Comparison of ENCODE assay signal across 8 cellular contexts in the genomic region with DNA sequence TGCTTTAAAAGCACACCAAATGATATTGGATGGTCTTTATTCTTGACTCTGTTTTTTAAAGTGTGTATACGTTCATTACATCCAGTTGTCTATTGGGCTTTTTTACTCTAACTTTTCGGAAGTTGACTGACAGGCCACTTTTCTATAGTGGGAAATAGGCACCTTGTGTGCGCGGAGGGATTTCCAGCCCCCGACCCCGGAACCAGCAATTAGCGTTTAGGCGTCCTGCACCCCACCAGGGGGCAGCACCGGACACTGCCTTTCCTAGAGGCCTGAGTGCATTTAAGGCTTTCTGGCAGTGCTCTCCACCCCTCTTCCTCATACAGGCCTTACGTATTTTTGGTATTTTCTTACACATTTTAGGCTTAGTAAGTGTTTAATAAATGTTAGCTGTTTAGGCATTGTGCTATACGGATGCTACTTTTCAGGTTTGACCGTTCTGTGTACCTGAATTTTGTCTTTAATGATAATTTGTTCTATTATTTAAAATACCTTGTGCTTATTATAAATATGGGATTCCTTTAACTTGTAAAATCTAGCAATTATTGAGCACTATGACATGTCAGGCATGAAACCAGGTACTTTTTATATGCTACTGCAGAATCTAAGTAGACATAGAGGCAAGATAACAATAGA.
A peak's percentile ranks its signal among the peaks of the same experiment; 100 is the strongest.
DNase-seq lines count a peak whose midpoint lies in the region; ATAC-seq and TF ChIP-seq lines count a peak whose summit lies in the region.

No MANE protein-coding gene starts in this region.

- H4K20me1 ChIP-seq in osteoblast (ENCODE audit: insufficient read depth, low read length): no peaks in the 10 kb centered on the region

- no peaks in the 10 kb centered on the region for H3K79me2 ChIP-seq in osteoblast (ENCODE audit: insufficient read depth, low read length)

- H3K27ac ChIP-seq in esophagus squamous epithelium: no peak overlapping the region
- no peak overlapping the region for H3K27ac ChIP-seq in osteoblast (ENCODE audit: low read depth, low read length)
- no peak overlapping the region for H3K27ac ChIP-seq in tibial artery

- DNase-seq in NCI-H2081 (lab: John Stamatoyannopoulos, UW): peak; percentile 3 to 11
- no peak for DNase-seq in NCI-H2081 treated with DMSO at 0.1 percent for 48 hours (lab: John Stamatoyannopoulos, UW)
- DNase-seq in NCI-H460 (ENCODE audit: extremely low read depth, low read depth): peak; percentile 60
- DNase-seq in activated CD8-positive, alpha-beta memory T cell treated with anti-CD3 and anti-CD28 coated beads for 4 hours (ENCODE audit: low read depth in 2 of 2): peak; percentile 23 to 33
- DNase-seq in esophagus squamous epithelium (lab: John Stamatoyannopoulos, UW): no peak
- DNase-seq in osteoblast (ENCODE audit: insufficient read length, low spot score, missing footprints): no peak
- DNase-seq in tibial artery: no peak

- H3K27me3 ChIP-seq in esophagus squamous epithelium (no peaks in the 10 kb centered on the region), osteoblast (ENCODE audit: insufficient read depth, low read length) (no peaks in the 10 kb centered on the region), tibial artery (no peaks in the 10 kb centered on the region)

- intact Hi-C loops in esophagus squamous epithelium (cut with DNase I) (no loop called here), tibial artery (cut with DNase I; ENCODE audit: low total_unique reads) (no loop called here)

- H3K9me3 ChIP-seq in esophagus squamous epithelium: no peaks in the 10 kb centered on the region
- no peaks in the 10 kb centered on the region for H3K9me3 ChIP-seq in osteoblast (ENCODE audit: low read depth, low read length)
- no peaks in the 10 kb centered on the region for H3K9me3 ChIP-seq in tibial artery

- no peak overlapping the region for H3K4me2 ChIP-seq in osteoblast (ENCODE audit: insufficient read depth, low read length)

- no peaks in the 10 kb centered on the region for H3K36me3 ChIP-seq in esophagus squamous epithelium
- H3K36me3 ChIP-seq in osteoblast (ENCODE audit: insufficient read depth, low read length): no peaks in the 10 kb centered on the region
- H3K36me3 ChIP-seq in tibial artery: no peaks in the 10 kb centered on the region

- ATAC-seq in HG02798 (IDR thresholded peaks at IDR 0.05; ENCODE audit: poor library complexity, unreplicated experiment): peak; percentile 83

- H2AFZ ChIP-seq in osteoblast (ENCODE audit: low read length): no peak overlapping the region

- TF ChIP-seq CTCF in esophagus squamous epithelium (IDR thresholded peaks at IDR 0.05): peak in 5 of 6 experiments; percentile 35 to 71 (median 49)
- TF ChIP-seq CTCF in osteoblast (IDR thresholded peaks at IDR 0.05; ENCODE audit: extremely low read depth, low read depth, low read length): peak; percentile 60
- TF ChIP-seq CTCF in tibial artery (IDR thresholded peaks at IDR 0.05): peak; percentile 45 to 63

- peaks cover 0 to 10% (median 2%) of the 10 kb centered on the region in 3 donors for H3K4me1 ChIP-seq in esophagus squamous epithelium
- peaks cover 3% of the 10 kb centered on the region for H3K4me1 ChIP-seq in osteoblast (ENCODE audit: insufficient read depth, low read length)
- no peaks in the 10 kb centered on the region for H3K4me1 ChIP-seq in tibial artery

- WGBS in esophagus squamous epithelium, 2 donors: 58 to 65% methylated on average over 12 of the region's 12 CpGs

- TF ChIP-seq POLR2A in esophagus squamous epithelium (IDR thresholded peaks at IDR 0.05): no peak

- H3K4me3 ChIP-seq in esophagus squamous epithelium (no peak overlapping the region), osteoblast (ENCODE audit: insufficient read depth, low read length) (no peak overlapping the region), tibial artery (no peak overlapping the region)

Comparison
In these comparisons a context has a peak if more than half of its experiments do, and no peak if none do; other contexts are left out.
1. DNase-seq: peak in NCI-H2081 (2 of 2), NCI-H460 (single experiment) and activated CD8-positive, alpha-beta memory T cell treated with anti-CD3 and anti-CD28 coated beads for 4 hours (2 of 2); none in NCI-H2081 treated with DMSO at 0.1 percent for 48 hours (single experiment), esophagus squamous epithelium (single experiment), osteoblast (single experiment) and tibial artery (0 of 2).
2. Peak in every context shown above with its lines, with median percentiles within 50 percentile points of each other: CTCF ChIP-seq.